ENCODE assay signal across 19 cellular contexts in genomic region chr5:88250010-88250409, GRCh38.
"Had no signal": no experiment of that assay in that cellular context is flagged by ENCODE, and none has a peak within 500 bp of the region (broad histone marks: within the 10 kb centered on the region; RNA-seq: fewer than 3 reads in every experiment).

No MANE protein-coding gene starts in this region.

- DNase-seq: activated CD4-positive, alpha-beta T cell treated with anti-CD3 and anti-CD28 coated beads, Interleukin-2, amount 50 U/mL, for 48 hours; activated CD8-positive, alpha-beta memory T cell treated with anti-CD3 and anti-CD28 coated beads, Interleukin-2, amount 50 U/mL, for 4 hours; effector memory CD8-positive, alpha-beta T cell; heart left ventricle; left cardiac atrium; lower lobe of right lung; right cardiac atrium; SJCRH30; small intestine; stimulated activated CD4-positive, alpha-beta T cell treated with anti-CD3 and anti-CD28 coated beads, Interleukin-4, amount 100 ng/mL, for 4 hours; stimulated activated CD8-positive, alpha-beta memory T cell treated with anti-CD3 and anti-CD28 coated beads, Interleukin-4, amount 100 ng/mL, for 48 hours had no signal

- H3K9me3 ChIP-seq: ascending aorta, breast epithelium, heart left ventricle, lower lobe of right lung, prostate gland, SJCRH30 had no signal

- ATAC-seq: effector memory CD8-positive, alpha-beta T cell; heart left ventricle; left cardiac atrium; lower lobe of right lung; right cardiac atrium had no signal

- H3K4me3 Mint-ChIP-seq: dendritic cell treated with granulocyte-macrophage colony-stimulating factor and Interleukin-4, amounts not matched to agents 40 ng/mL and 50 ng/mL, for 4 days; neural crest cell had no signal

- H3K36me3 ChIP-seq: ascending aorta, breast epithelium, heart left ventricle, lower lobe of right lung, prostate gland had no signal

- H3K4me1 ChIP-seq: ascending aorta, breast epithelium, lower lobe of right lung, prostate gland, SJCRH30 had no signal

- H3K4me3 ChIP-seq: ascending aorta, breast epithelium, heart left ventricle, lower lobe of right lung, prostate gland, SJCRH30 had no signal

- H3K27me3 ChIP-seq: ascending aorta, breast epithelium, heart left ventricle, SJCRH30 had no signal

- H3K27ac Mint-ChIP-seq: dendritic cell treated with granulocyte-macrophage colony-stimulating factor and Interleukin-4, amounts not matched to agents 40 ng/mL and 50 ng/mL, for 4 days had no signal

- H3K27me3 Mint-ChIP-seq: dendritic cell treated with granulocyte-macrophage colony-stimulating factor and Interleukin-4, amounts not matched to agents 40 ng/mL and 50 ng/mL, for 4 days; effector memory CD8-positive, alpha-beta T cell had no signal

- FAIRE-seq: frontal cortex, small intestine had no signal

- H3K9me3 Mint-ChIP-seq: dendritic cell treated with granulocyte-macrophage colony-stimulating factor and Interleukin-4, amounts not matched to agents 40 ng/mL and 50 ng/mL, for 4 days; effector memory CD8-positive, alpha-beta T cell; neural crest cell; T-helper 2 cell treated with Interferon-gamma antibody and Interleukin-4, amounts not matched to agents 5 μg/mL and 100 μg/mL, for 36 hours had no signal

- H3K27ac ChIP-seq: ascending aorta, breast epithelium, epithelial cell of prostate, heart left ventricle, lower lobe of right lung, prostate gland, SJCRH30 had no signal
